Comparison of ENCODE assay signal across 20 cellular contexts in genomic region chr5:67264056-67264455, GRCh38.
"Had no signal": no experiment of that assay in that cellular context is flagged by ENCODE, and none has a peak within 500 bp of the region (broad histone marks: within the 10 kb centered on the region; RNA-seq: fewer than 3 reads in every experiment).

No MANE protein-coding gene starts in this region.

- H3K4me3 ChIP-seq: body of pancreas, mucosa of descending colon, right atrium auricular region, tibial artery had no signal

- ATAC-seq: activated T-cell treated with anti-CD3 and anti-CD28 coated beads, Interleukin-2, amount 50 U/mL, for 4 hours; body of pancreas; effector memory CD8-positive, alpha-beta T cell; esophagus mucosa; mucosa of descending colon; stimulated activated naive CD8-positive, alpha-beta T cell treated with anti-CD3 and anti-CD28 coated beads, Interleukin-15, Interleukin-2, amounts not matched to agents 100 U/mL and 50 U/mL, for 24 hours; T-helper 17 cell had no signal

- H3K27me3 ChIP-seq: body of pancreas, right atrium auricular region, tibial artery had no signal

- H3K36me3 ChIP-seq: right atrium auricular region, tibial artery had no signal

- DNase-seq: activated CD4-positive, alpha-beta T cell treated with anti-CD3 and anti-CD28 coated beads for 4 hours; activated CD4-positive, alpha-beta T cell treated with anti-CD3 and anti-CD28 coated beads, Interleukin-2, amount 50 U/mL, for 48 hours; activated CD4-positive, CD25-positive, alpha-beta regulatory T cell; activated CD8-positive, alpha-beta memory T cell treated with anti-CD3 and anti-CD28 coated beads, Interleukin-2, amount 50 U/mL, for 48 hours; activated naive CD4-positive, alpha-beta T cell treated with anti-CD3 and anti-CD28 coated beads, Interleukin-2, amount 10 ng/mL, durations not matched to agents 7 days and 5 days; activated T-cell treated with anti-CD3 and anti-CD28 coated beads, Interleukin-2, amount 50 U/mL, for 4 hours; amygdala; body of pancreas; effector memory CD8-positive, alpha-beta T cell; hippocampal formation; mucosa of descending colon; naive B cell; stimulated activated CD4-positive, alpha-beta T cell treated with anti-CD3 and anti-CD28 coated beads, Interleukin-12 subunit alpha, Interleukin-12 subunit beta, amount 100 ng/mL, for 4 hours; stimulated activated CD4-positive, alpha-beta T cell treated with anti-CD3 and anti-CD28 coated beads, Interleukin-4, amount 100 ng/mL, for 4 hours; stimulated activated naive CD8-positive, alpha-beta T cell treated with anti-CD3 and anti-CD28 coated beads, Interleukin-15, Interleukin-2, amounts not matched to agents 100 U/mL and 50 U/mL, for 24 hours; SW 1271; T-helper 17 cell; tibial artery had no signal

- H3K27ac ChIP-seq: body of pancreas, right atrium auricular region, tibial artery had no signal

- H3K9me3 ChIP-seq: body of pancreas, mucosa of descending colon, right atrium auricular region, tibial artery had no signal
